ENCODE assay signal across 21 cellular contexts in the genomic region with DNA sequence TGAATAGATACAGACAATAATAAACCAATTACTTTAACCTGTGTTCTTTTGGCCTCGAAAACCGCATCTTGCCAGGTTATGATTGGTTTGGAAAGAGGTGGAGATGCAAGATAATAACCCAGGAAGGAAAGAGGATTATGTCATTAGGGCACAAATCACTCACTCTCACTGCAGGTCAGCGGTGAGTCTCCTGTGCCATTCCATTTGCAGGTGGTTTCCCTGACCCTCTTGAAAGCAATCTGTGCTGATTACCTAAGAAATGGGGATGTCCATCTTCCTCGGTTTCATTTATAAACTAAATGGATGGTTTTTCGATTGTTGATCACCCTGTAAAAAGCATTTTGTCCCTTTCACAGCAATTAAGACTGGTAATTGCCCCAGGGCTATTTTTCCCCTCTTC.
"Had no signal": no experiment of that assay in that cellular context is flagged by ENCODE, and none has a peak within 500 bp of the region (broad histone marks: within the 10 kb centered on the region; RNA-seq: fewer than 3 reads in every experiment).

No MANE protein-coding gene starts in this region.

- H3K4me3 Mint-ChIP-seq: activated CD4-positive, alpha-beta T cell treated with anti-CD3 and anti-CD28 coated beads, Interleukin-2, amount 10 ng/mL, durations not matched to agents 24 days and 14 days; activated CD8-positive, alpha-beta T cell treated with anti-CD3 and anti-CD28 coated beads, Interleukin-2, amount 10 ng/mL, durations not matched to agents 7 days and 5 days; activated naive CD4-positive, alpha-beta T cell treated with anti-CD3 and anti-CD28 coated beads, Interleukin-2, amount 10 ng/mL, durations not matched to agents 7 days and 5 days; activated naive CD8-positive, alpha-beta T cell treated with anti-CD3 and anti-CD28 coated beads, Interleukin-2, amount 50 U/mL, for 24 hours; brain; effector memory CD8-positive, alpha-beta T cell; naive B cell; neural progenitor cell had no signal

- H3K4me2 ChIP-seq: neural progenitor cell had no signal

- H3K4me1 Mint-ChIP-seq: activated CD4-positive, alpha-beta T cell treated with anti-CD3 and anti-CD28 coated beads, Interleukin-2, amount 10 ng/mL, durations not matched to agents 24 days and 14 days; activated naive CD4-positive, alpha-beta T cell treated with anti-CD3 and anti-CD28 coated beads, Interleukin-2, amount 10 ng/mL, durations not matched to agents 7 days and 5 days; activated naive CD8-positive, alpha-beta T cell treated with anti-CD3 and anti-CD28 coated beads, Interleukin-2, amount 50 U/mL, for 24 hours; naive B cell had no signal

- H3K36me3 Mint-ChIP-seq: activated naive CD4-positive, alpha-beta T cell treated with anti-CD3 and anti-CD28 coated beads, Interleukin-2, amount 10 ng/mL, durations not matched to agents 7 days and 5 days; brain; naive B cell; neural progenitor cell had no signal

- H3K27me3 Mint-ChIP-seq: activated CD4-positive, alpha-beta T cell treated with anti-CD3 and anti-CD28 coated beads, Interleukin-2, amount 10 ng/mL, durations not matched to agents 24 days and 14 days; activated naive CD4-positive, alpha-beta T cell treated with anti-CD3 and anti-CD28 coated beads, Interleukin-2, amount 10 ng/mL, durations not matched to agents 7 days and 5 days; activated naive CD8-positive, alpha-beta T cell treated with anti-CD3 and anti-CD28 coated beads, Interleukin-2, amount 50 U/mL, for 24 hours; brain; effector memory CD8-positive, alpha-beta T cell; naive B cell had no signal

- H3K27ac ChIP-seq: esophagus squamous epithelium, neural progenitor cell, psoas muscle, thyroid gland had no signal

- H3K4me1 ChIP-seq: esophagus squamous epithelium, psoas muscle, thyroid gland had no signal

- H3K4me3 ChIP-seq: esophagus squamous epithelium, mucosa of descending colon, neural progenitor cell, psoas muscle, thyroid gland had no signal

- H3K36me3 ChIP-seq: esophagus squamous epithelium, neural progenitor cell, thyroid gland had no signal

- ATAC-seq: activated CD8-positive, alpha-beta T cell treated with anti-CD3 and anti-CD28 coated beads, Interleukin-2, amount 10 ng/mL, durations not matched to agents 7 days and 5 days; activated naive CD8-positive, alpha-beta T cell treated with anti-CD3 and anti-CD28 coated beads, Interleukin-2, amount 50 U/mL, for 24 hours; effector memory CD8-positive, alpha-beta T cell; left cardiac atrium; mucosa of descending colon; psoas muscle; right cardiac atrium had no signal

- H3K27ac Mint-ChIP-seq: activated CD4-positive, alpha-beta T cell treated with anti-CD3 and anti-CD28 coated beads, Interleukin-2, amount 10 ng/mL, durations not matched to agents 24 days and 14 days; activated CD8-positive, alpha-beta T cell treated with anti-CD3 and anti-CD28 coated beads, Interleukin-2, amount 10 ng/mL, durations not matched to agents 7 days and 5 days; activated naive CD4-positive, alpha-beta T cell treated with anti-CD3 and anti-CD28 coated beads, Interleukin-2, amount 10 ng/mL, durations not matched to agents 7 days and 5 days; activated naive CD8-positive, alpha-beta T cell treated with anti-CD3 and anti-CD28 coated beads, Interleukin-2, amount 50 U/mL, for 24 hours; effector memory CD8-positive, alpha-beta T cell; naive B cell; neural progenitor cell had no signal

- DNase-seq: activated CD4-positive, alpha-beta T cell treated with anti-CD3 and anti-CD28 coated beads, Interleukin-2, amount 10 ng/mL, durations not matched to agents 24 days and 14 days; activated CD8-positive, alpha-beta T cell treated with anti-CD3 and anti-CD28 coated beads, Interleukin-2, amount 10 ng/mL, durations not matched to agents 7 days and 5 days; activated effector memory CD4-positive, alpha-beta T cell treated with Interleukin-2 at 50 U/mL for 16 hours; activated naive CD4-positive, alpha-beta T cell treated with anti-CD3 and anti-CD28 coated beads, Interleukin-2, amount 10 ng/mL, durations not matched to agents 7 days and 5 days; activated naive CD8-positive, alpha-beta T cell treated with anti-CD3 and anti-CD28 coated beads, Interleukin-2, amount 50 U/mL, for 24 hours; activated T-cell treated with anti-CD3 and anti-CD28 coated beads, Interleukin-2, amount 50 U/mL, for 48 hours; anterior cingulate cortex; caudate nucleus; effector memory CD8-positive, alpha-beta T cell; esophagus squamous epithelium; left cardiac atrium; mesenchymal stem cell; mucosa of descending colon; naive B cell; psoas muscle; right cardiac atrium; stimulated activated CD4-positive, alpha-beta T cell treated with anti-CD3 and anti-CD28 coated beads, Interleukin-2, amount 100 ng/mL, for 24 hours; stimulated activated naive CD4-positive, alpha-beta T cell treated with Interleukin-2 at 50 U/mL for 16 hours; thyroid gland had no signal

- H3K9me3 Mint-ChIP-seq: activated CD4-positive, alpha-beta T cell treated with anti-CD3 and anti-CD28 coated beads, Interleukin-2, amount 10 ng/mL, durations not matched to agents 24 days and 14 days; activated naive CD4-positive, alpha-beta T cell treated with anti-CD3 and anti-CD28 coated beads, Interleukin-2, amount 10 ng/mL, durations not matched to agents 7 days and 5 days; activated naive CD8-positive, alpha-beta T cell treated with anti-CD3 and anti-CD28 coated beads, Interleukin-2, amount 50 U/mL, for 24 hours; brain; effector memory CD8-positive, alpha-beta T cell; neural progenitor cell had no signal

- H3K27me3 ChIP-seq: esophagus squamous epithelium, neural progenitor cell, thyroid gland had no signal
